ENCODE assay signal across 1 cellular context in the genomic region with DNA sequence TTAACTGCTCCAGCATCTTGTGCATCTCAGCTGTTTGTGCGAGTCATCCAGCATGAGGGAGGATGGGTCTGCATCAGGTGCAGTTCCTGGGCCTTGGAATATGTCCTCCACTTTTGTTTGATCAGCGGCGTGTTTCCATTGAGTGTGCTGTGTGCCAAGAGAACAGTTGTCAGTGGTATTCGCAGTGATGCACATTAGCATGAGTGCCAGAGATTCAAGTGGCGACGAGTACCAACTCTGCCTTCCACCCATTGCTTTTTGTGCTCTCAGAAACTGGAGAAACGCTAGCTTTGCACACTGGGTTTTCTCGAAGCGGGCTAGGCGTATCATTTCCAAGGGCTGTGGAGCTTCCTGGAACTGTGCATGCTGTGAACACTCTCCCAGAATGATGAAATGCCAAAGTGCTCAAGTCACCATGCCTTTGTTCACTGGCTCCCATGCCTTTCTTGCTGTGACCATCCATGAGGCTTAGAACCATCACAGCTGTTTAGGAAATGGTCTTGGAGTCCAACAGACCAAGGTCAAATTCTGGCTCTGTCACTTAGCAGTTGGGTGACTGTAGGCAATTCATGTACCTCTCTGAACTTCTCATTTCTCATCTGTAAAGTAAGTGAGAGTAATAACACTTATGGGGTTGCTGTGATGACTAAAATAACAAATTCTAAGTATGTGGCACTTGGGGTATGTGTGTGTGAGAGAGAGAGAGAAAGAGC.
A peak's percentile ranks its signal among the peaks of the same experiment; 100 is the strongest.
TF ChIP-seq lines count a peak whose summit lies in the region.

No MANE protein-coding gene starts in this region.

TF ChIP-seq in GM12878, 131 proteins besides CTCF, POLR2A, EP300 and RAD21 (continued from another document):
- TF ChIP-seq, protein P1, sequence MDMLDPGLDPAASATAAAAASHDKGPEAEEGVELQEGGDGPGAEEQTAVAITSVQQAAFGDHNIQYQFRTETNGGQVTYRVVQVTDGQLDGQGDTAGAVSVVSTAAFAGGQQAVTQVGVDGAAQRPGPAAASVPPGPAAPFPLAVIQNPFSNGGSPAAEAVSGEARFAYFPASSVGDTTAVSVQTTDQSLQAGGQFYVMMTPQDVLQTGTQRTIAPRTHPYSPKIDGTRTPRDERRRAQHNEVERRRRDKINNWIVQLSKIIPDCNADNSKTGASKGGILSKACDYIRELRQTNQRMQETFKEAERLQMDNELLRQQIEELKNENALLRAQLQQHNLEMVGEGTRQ (IDR thresholded peaks at IDR 0.05; ENCODE audit: borderline replicate concordance, low read depth, low read length): no peak
- TF ChIP-seq ASH2L (IDR thresholded peaks at IDR 0.05; ENCODE audit: borderline replicate concordance, low read depth) (no peak), CBX3 (IDR thresholded peaks at IDR 0.05; ENCODE audit: borderline replicate concordance, low read depth) (no peak), MTA2 (IDR thresholded peaks at IDR 0.05; ENCODE audit: low read depth) (peak; percentile 27; the same call in 1 of the 2 replicates), NFXL1 (IDR thresholded peaks at IDR 0.05; ENCODE audit: borderline replicate concordance) (no peak), PML (IDR thresholded peaks at IDR 0.05; ENCODE audit: low read length) (no peak), YY1 (IDR thresholded peaks at IDR 0.05; ENCODE audit: low read depth, low read length) (no peak), CREB1 (IDR thresholded peaks at IDR 0.05; ENCODE audit: low read depth) (no peak), PAX8 (IDR thresholded peaks at IDR 0.05) (no peak), STAT3 (IDR thresholded peaks at IDR 0.05; ENCODE audit: low read depth, low read length) (no peak), ESRRA (IDR thresholded peaks at IDR 0.05; ENCODE audit: low read length) (no peak), YBX1 (IDR thresholded peaks at IDR 0.05) (no peak), ZNF274 (IDR thresholded peaks at IDR 0.05; ENCODE audit: insufficient read depth, insufficient read length) (no peak), JUND (IDR thresholded peaks at IDR 0.05; ENCODE audit: low read depth, low read length) (no peak), SMAD5 (IDR thresholded peaks at IDR 0.05; ENCODE audit: low read depth) (no peak), SMC3 (IDR thresholded peaks at IDR 0.05; ENCODE audit: borderline replicate concordance, low read length) (no peak), ATF7 (IDR thresholded peaks at IDR 0.05; ENCODE audit: low read depth) (no peak), CREM (IDR thresholded peaks at IDR 0.05; ENCODE audit: low read depth) (peak; percentile 48; the same call in 1 of the 2 replicates), POLR2AphosphoS2 (IDR thresholded peaks at IDR 0.05; ENCODE audit: low read depth, low read length) (no peak), CHD4 (IDR thresholded peaks at IDR 0.05) (no peak), NFYA (IDR thresholded peaks at IDR 0.05; ENCODE audit: borderline replicate concordance, low read depth, low read length) (no peak), JUNB (IDR thresholded peaks at IDR 0.05) (peak; percentile 73), TCF3 (IDR thresholded peaks at IDR 0.05; ENCODE audit: borderline replicate concordance, insufficient read depth, low read depth, low read length) (no peak)
- TF ChIP-seq, protein P2, sequence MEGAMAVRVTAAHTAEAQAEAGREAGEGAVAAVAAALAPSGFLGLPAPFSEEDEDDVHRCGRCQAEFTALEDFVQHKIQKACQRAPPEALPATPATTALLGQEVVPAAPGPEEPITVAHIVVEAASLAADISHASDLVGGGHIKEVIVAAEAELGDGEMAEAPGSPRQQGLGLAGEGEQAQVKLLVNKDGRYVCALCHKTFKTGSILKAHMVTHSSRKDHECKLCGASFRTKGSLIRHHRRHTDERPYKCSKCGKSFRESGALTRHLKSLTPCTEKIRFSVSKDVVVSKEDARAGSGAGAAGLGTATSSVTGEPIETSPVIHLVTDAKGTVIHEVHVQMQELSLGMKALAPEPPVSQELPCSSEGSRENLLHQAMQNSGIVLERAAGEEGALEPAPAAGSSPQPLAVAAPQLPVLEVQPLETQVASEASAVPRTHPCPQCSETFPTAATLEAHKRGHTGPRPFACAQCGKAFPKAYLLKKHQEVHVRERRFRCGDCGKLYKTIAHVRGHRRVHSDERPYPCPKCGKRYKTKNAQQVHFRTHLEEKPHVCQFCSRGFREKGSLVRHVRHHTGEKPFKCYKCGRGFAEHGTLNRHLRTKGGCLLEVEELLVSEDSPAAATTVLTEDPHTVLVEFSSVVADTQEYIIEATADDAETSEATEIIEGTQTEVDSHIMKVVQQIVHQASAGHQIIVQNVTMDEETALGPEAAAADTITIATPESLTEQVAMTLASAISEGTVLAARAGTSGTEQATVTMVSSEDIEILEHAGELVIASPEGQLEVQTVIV (IDR thresholded peaks at IDR 0.05; ENCODE audit: borderline replicate concordance, partially characterized antibody): no peak
- TF ChIP-seq, protein P3, sequence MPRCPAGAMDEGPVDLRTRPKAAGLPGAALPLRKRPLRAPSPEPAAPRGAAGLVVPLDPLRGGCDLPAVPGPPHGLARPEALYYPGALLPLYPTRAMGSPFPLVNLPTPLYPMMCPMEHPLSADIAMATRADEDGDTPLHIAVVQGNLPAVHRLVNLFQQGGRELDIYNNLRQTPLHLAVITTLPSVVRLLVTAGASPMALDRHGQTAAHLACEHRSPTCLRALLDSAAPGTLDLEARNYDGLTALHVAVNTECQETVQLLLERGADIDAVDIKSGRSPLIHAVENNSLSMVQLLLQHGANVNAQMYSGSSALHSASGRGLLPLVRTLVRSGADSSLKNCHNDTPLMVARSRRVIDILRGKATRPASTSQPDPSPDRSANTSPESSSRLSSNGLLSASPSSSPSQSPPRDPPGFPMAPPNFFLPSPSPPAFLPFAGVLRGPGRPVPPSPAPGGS (IDR thresholded peaks at IDR 0.05; ENCODE audit: borderline replicate concordance, insufficient read depth, low read depth, low read length, poor library complexity, severe bottlenecking): peak; percentile 3
- TF ChIP-seq, protein P4, sequence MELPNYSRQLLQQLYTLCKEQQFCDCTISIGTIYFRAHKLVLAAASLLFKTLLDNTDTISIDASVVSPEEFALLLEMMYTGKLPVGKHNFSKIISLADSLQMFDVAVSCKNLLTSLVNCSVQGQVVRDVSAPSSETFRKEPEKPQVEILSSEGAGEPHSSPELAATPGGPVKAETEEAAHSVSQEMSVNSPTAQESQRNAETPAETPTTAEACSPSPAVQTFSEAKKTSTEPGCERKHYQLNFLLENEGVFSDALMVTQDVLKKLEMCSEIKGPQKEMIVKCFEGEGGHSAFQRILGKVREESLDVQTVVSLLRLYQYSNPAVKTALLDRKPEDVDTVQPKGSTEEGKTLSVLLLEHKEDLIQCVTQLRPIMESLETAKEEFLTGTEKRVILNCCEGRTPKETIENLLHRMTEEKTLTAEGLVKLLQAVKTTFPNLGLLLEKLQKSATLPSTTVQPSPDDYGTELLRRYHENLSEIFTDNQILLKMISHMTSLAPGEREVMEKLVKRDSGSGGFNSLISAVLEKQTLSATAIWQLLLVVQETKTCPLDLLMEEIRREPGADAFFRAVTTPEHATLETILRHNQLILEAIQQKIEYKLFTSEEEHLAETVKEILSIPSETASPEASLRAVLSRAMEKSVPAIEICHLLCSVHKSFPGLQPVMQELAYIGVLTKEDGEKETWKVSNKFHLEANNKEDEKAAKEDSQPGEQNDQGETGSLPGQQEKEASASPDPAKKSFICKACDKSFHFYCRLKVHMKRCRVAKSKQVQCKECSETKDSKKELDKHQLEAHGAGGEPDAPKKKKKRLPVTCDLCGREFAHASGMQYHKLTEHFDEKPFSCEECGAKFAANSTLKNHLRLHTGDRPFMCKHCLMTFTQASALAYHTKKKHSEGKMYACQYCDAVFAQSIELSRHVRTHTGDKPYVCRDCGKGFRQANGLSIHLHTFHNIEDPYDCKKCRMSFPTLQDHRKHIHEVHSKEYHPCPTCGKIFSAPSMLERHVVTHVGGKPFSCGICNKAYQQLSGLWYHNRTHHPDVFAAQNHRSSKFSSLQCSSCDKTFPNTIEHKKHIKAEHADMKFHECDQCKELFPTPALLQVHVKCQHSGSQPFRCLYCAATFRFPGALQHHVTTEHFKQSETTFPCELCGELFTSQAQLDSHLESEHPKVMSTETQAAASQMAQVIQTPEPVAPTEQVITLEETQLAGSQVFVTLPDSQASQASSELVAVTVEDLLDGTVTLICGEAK (IDR thresholded peaks at IDR 0.05; ENCODE audit: borderline replicate concordance): no peak
- TF ChIP-seq, protein P5, sequence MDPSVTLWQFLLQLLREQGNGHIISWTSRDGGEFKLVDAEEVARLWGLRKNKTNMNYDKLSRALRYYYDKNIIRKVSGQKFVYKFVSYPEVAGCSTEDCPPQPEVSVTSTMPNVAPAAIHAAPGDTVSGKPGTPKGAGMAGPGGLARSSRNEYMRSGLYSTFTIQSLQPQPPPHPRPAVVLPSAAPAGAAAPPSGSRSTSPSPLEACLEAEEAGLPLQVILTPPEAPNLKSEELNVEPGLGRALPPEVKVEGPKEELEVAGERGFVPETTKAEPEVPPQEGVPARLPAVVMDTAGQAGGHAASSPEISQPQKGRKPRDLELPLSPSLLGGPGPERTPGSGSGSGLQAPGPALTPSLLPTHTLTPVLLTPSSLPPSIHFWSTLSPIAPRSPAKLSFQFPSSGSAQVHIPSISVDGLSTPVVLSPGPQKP (IDR thresholded peaks at IDR 0.05; ENCODE audit: low read depth, low read length): no peak
- TF ChIP-seq, protein P6, sequence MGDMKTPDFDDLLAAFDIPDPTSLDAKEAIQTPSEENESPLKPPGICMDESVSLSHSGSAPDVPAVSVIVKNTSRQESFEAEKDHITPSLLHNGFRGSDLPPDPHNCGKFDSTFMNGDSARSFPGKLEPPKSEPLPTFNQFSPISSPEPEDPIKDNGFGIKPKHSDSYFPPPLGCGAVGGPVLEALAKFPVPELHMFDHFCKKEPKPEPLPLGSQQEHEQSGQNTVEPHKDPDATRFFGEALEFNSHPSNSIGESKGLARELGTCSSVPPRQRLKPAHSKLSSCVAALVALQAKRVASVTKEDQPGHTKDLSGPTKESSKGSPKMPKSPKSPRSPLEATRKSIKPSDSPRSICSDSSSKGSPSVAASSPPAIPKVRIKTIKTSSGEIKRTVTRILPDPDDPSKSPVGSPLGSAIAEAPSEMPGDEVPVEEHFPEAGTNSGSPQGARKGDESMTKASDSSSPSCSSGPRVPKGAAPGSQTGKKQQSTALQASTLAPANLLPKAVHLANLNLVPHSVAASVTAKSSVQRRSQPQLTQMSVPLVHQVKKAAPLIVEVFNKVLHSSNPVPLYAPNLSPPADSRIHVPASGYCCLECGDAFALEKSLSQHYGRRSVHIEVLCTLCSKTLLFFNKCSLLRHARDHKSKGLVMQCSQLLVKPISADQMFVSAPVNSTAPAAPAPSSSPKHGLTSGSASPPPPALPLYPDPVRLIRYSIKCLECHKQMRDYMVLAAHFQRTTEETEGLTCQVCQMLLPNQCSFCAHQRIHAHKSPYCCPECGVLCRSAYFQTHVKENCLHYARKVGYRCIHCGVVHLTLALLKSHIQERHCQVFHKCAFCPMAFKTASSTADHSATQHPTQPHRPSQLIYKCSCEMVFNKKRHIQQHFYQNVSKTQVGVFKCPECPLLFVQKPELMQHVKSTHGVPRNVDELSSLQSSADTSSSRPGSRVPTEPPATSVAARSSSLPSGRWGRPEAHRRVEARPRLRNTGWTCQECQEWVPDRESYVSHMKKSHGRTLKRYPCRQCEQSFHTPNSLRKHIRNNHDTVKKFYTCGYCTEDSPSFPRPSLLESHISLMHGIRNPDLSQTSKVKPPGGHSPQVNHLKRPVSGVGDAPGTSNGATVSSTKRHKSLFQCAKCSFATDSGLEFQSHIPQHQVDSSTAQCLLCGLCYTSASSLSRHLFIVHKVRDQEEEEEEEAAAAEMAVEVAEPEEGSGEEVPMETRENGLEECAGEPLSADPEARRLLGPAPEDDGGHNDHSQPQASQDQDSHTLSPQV (IDR thresholded peaks at IDR 0.05): no peak
- TF ChIP-seq, protein P7, sequence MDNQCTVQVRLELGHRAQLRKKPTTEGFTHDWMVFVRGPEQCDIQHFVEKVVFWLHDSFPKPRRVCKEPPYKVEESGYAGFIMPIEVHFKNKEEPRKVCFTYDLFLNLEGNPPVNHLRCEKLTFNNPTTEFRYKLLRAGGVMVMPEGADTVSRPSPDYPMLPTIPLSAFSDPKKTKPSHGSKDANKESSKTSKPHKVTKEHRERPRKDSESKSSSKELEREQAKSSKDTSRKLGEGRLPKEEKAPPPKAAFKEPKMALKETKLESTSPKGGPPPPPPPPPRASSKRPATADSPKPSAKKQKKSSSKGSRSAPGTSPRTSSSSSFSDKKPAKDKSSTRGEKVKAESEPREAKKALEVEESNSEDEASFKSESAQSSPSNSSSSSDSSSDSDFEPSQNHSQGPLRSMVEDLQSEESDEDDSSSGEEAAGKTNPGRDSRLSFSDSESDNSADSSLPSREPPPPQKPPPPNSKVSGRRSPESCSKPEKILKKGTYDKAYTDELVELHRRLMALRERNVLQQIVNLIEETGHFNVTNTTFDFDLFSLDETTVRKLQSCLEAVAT (IDR thresholded peaks at IDR 0.05): peak; percentile 83; the same call in 1 of the 2 replicates
- TF ChIP-seq, protein P8, sequence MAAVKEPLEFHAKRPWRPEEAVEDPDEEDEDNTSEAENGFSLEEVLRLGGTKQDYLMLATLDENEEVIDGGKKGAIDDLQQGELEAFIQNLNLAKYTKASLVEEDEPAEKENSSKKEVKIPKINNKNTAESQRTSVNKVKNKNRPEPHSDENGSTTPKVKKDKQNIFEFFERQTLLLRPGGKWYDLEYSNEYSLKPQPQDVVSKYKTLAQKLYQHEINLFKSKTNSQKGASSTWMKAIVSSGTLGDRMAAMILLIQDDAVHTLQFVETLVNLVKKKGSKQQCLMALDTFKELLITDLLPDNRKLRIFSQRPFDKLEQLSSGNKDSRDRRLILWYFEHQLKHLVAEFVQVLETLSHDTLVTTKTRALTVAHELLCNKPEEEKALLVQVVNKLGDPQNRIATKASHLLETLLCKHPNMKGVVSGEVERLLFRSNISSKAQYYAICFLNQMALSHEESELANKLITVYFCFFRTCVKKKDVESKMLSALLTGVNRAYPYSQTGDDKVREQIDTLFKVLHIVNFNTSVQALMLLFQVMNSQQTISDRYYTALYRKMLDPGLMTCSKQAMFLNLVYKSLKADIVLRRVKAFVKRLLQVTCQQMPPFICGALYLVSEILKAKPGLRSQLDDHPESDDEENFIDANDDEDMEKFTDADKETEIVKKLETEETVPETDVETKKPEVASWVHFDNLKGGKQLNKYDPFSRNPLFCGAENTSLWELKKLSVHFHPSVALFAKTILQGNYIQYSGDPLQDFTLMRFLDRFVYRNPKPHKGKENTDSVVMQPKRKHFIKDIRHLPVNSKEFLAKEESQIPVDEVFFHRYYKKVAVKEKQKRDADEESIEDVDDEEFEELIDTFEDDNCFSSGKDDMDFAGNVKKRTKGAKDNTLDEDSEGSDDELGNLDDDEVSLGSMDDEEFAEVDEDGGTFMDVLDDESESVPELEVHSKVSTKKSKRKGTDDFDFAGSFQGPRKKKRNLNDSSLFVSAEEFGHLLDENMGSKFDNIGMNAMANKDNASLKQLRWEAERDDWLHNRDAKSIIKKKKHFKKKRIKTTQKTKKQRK (IDR thresholded peaks at IDR 0.05; ENCODE audit: low read depth, low read length): no peak
